In genomic region chr22:24592846-24593809, GRCh38 we compare ENCODE assay signal across 8 cellular contexts. TPM values are rescaled to one million over a fixed set of nuclear protein-coding genes. Genes with fewer than 3 reads are reported as not detected.
A peak's percentile ranks its signal among the peaks of the same experiment; 100 is the strongest.
DNase-seq lines count a peak whose midpoint lies in the region; ATAC-seq, FAIRE-seq and TF ChIP-seq lines count a peak whose summit lies in the region.

Gene LRRC75B, minus strand, starts transcription at chr22:24593073. Its CDS starts 34 bp downstream, at chr22:24593039.

- FAIRE-seq in GM12878 (lab: Jason Lieb, UNC) = no peak

- DNase-seq in BE2C (peak; percentile 94), OCI-M1 (lab: John Stamatoyannopoulos, UW) (peak; percentile 94), GM12878 (ENCODE audit: low read depth, low spot score) (no peak), hepatocyte (ENCODE audit: low spot score) (peak; percentile 93), posterior cingulate gyrus (peak; percentile 48 to 95 (median 76))

- H3K36me3 ChIP-seq in BE2C (no peaks in the 10 kb centered on the region), GM12878 (ENCODE audit: control insufficient read depth in 2 of 2, insufficient read depth in 2 of 2, low read length in 1 of 2) (no peaks in the 10 kb centered on the region), hepatocyte (replicated peaks; ENCODE audit: insufficient read depth, low read depth) (no peaks in the 10 kb centered on the region)

- POLR2A ChIA-PET in GM12878 (lab: Charles Lee) = no interaction called here

- CTCF ChIA-PET in GM12878 (lab: Yijun Ruan, JAX) = interaction anchor here (1.0 kb wide), 1 partner anchor 42 kb away, joined by 3 read pairs; no protein-coding TSS in a partner anchor

- peaks cover 9% of the 10 kb centered on the region for H3K4me1 ChIP-seq in BE2C
- no peaks in the 10 kb centered on the region for H3K4me1 ChIP-seq in GM12878 (ENCODE audit: control insufficient read depth, insufficient read depth, low read length)
- H3K4me1 ChIP-seq in hepatocyte (ENCODE audit: insufficient read depth) = peaks cover 14% of the 10 kb centered on the region

- H3K27ac ChIP-seq in GM12878 (ENCODE audit: control insufficient read depth, insufficient read depth) (no peak within 1 kb of the TSS), hepatocyte (peak within 1 kb of the TSS; percentile 86)

- WGBS in GM12878 (ENCODE audit: insufficient coverage, insufficient replicate concordance, low lambda C conversion rate, missing lambda C conversion rate) = 31% methylated on average over 41 of the region's 83 CpGs
- 28% methylated on average over 42 of the region's 83 CpGs for WGBS in hepatocyte (ENCODE audit: low lambda C conversion rate, missing lambda C conversion rate)

- no peaks in the 10 kb centered on the region for H3K27me3 ChIP-seq in BE2C
- H3K27me3 ChIP-seq in GM12878 (replicated peaks in 1 of 2; ENCODE audit: control insufficient read depth in 2 of 2, insufficient read depth in 2 of 2, low read length in 1 of 2) = no peaks in the 10 kb centered on the region
- no peaks in the 10 kb centered on the region for H3K27me3 ChIP-seq in hepatocyte

- H2AFZ ChIP-seq in GM12878 (ENCODE audit: control insufficient read depth, low read depth, low read length) (peak within 1 kb of the TSS; percentile 90), hepatocyte (peak within 1 kb of the TSS; percentile 75)

- RAD21 ChIA-PET in GM12878 (lab: Charles Lee; ENCODE audit: unreplicated experiment) = interaction anchor here (0.6 kb wide), 2 partner anchors 11 to 40 kb away, joined by 3 to 4 read pairs; no protein-coding TSS in a partner anchor

- H3K9me3 ChIP-seq in BE2C (no peaks in the 10 kb centered on the region), GM12878 (replicated peaks; ENCODE audit: control insufficient read depth, insufficient read depth, low read length) (no peaks in the 10 kb centered on the region), hepatocyte (ENCODE audit: low read depth) (no peaks in the 10 kb centered on the region)

- ATAC-seq in GM18511 (IDR thresholded peaks at IDR 0.05; ENCODE audit: unreplicated experiment) = peak; percentile 72
- ATAC-seq in HG03432 (IDR thresholded peaks at IDR 0.05; ENCODE audit: unreplicated experiment) = peak; percentile 77
- peak; percentile 93 for ATAC-seq in GM12878
- no peak for ATAC-seq in HG03175 (IDR thresholded peaks at IDR 0.05; ENCODE audit: unreplicated experiment)

- TF ChIP-seq CTCF in BE2C (IDR thresholded peaks at IDR 0.05; ENCODE audit: low read depth, low read length) (no peak), GM12878 (IDR thresholded peaks at IDR 0.05 in 2 of 3, conservative IDR thresholded peaks at IDR 0.05 in 1 of 3; ENCODE audit: control insufficient read depth in 2 of 3, extremely low read depth in 1 of 3, insufficient read depth in 1 of 3, low read depth in 3 of 3, low read length in 3 of 3) (no peak), hepatocyte (IDR thresholded peaks at IDR 0.05; ENCODE audit: poor library complexity) (no peak)

- TF ChIP-seq RAD21 in GM12878 (IDR thresholded peaks at IDR 0.05; ENCODE audit: insufficient read depth, low read depth, low read length) = no peak

- peak within 1 kb of the TSS; percentile 40 for H3K9ac ChIP-seq in GM12878 (ENCODE audit: control insufficient read depth, insufficient read depth, low read length)

- H3K79me2 ChIP-seq in GM12878 (ENCODE audit: control insufficient read depth, insufficient read depth, low read length) (no peaks in the 10 kb centered on the region), hepatocyte (peaks cover 3% of the 10 kb centered on the region)

- H4K20me1 ChIP-seq in GM12878 (ENCODE audit: control insufficient read depth, insufficient read depth) (no peaks in the 10 kb centered on the region), hepatocyte (ENCODE audit: insufficient read depth, poor library complexity, severe bottlenecking) (no peaks in the 10 kb centered on the region)

- SMC1A ChIA-PET in GM12878 (lab: Charles Lee; ENCODE audit: uncharacterized antibody, unreplicated experiment) = no interaction called here

- peak; percentile 41; the same call in 1 of the 2 replicates for TF ChIP-seq POLR2A in GM12878 (IDR thresholded peaks at IDR 0.05; ENCODE audit: low read depth, low read length)

- in situ Hi-C loops in GM12878 (cut with MboI) = no loop called here

- H3K4me2 ChIP-seq in GM12878 (ENCODE audit: control insufficient read depth, insufficient read depth) (peak within 1 kb of the TSS; percentile 77), hepatocyte (peak within 1 kb of the TSS; percentile 98)

- H3K9me2 ChIP-seq in hepatocyte (replicated peaks; ENCODE audit: insufficient read depth) = no peaks in the 10 kb centered on the region

- BruUV-seq in GM12878 (replicated peaks; lab: Mats Ljungman, UMichigan) = no TSS peak

- H3K4me3 ChIP-seq in BE2C (ENCODE audit: low read depth, low read length) (peak within 1 kb of the TSS; percentile 59), GM12878 (peak within 1 kb of the TSS; percentile 65; the same call in 1 of the 2 replicates), hepatocyte (peak within 1 kb of the TSS; percentile 92)

- intact Hi-C loops in GM12878 (cut with micrococcal nuclease; ENCODE audit: unreplicated experiment) (no loop called here), posterior cingulate gyrus (cut with DNase I) (no loop called here)

- TF ChIP-seq EP300 in GM12878 (IDR thresholded peaks at IDR 0.05; ENCODE audit: borderline replicate concordance in 1 of 2, control insufficient read depth in 1 of 2, low read depth in 2 of 2, low read length in 2 of 2) = no peak

TF ChIP-seq in GM12878, 131 proteins besides CTCF, POLR2A, EP300 and RAD21 (continues in another document):
- TF ChIP-seq RFX5 (IDR thresholded peaks at IDR 0.05; ENCODE audit: low read depth, low read length) (no peak), ATF2 (IDR thresholded peaks at IDR 0.05; ENCODE audit: low read length) (no peak), LARP7 (IDR thresholded peaks at IDR 0.05) (0 out of 2 replicates have a peak, but pooled peaks have one; percentile 40), MYC (IDR thresholded peaks at IDR 0.05; ENCODE audit: insufficient read depth, insufficient read length, insufficient replicate concordance, low read length, severe bottlenecking) (no peak), SIX5 (IDR thresholded peaks at IDR 0.05; ENCODE audit: low read depth, low read length, severe bottlenecking) (no peak), FOXM1 (IDR thresholded peaks at IDR 0.05; ENCODE audit: low read depth, low read length) (no peak), BACH1 (IDR thresholded peaks at IDR 0.05; ENCODE audit: borderline replicate concordance) (0 out of 2 replicates have a peak, but pooled peaks have one; percentile 30), E4F1 (IDR thresholded peaks at IDR 0.05; ENCODE audit: borderline replicate concordance, partially characterized antibody) (no peak), HDGF (IDR thresholded peaks at IDR 0.05) (0 out of 2 replicates have a peak, but pooled peaks have one; percentile 25), KLF5 (IDR thresholded peaks at IDR 0.05; ENCODE audit: partially characterized antibody) (no peak), CHD2 (IDR thresholded peaks at IDR 0.05; ENCODE audit: borderline replicate concordance, low read depth, low read length) (no peak), KDM1A (IDR thresholded peaks at IDR 0.05; ENCODE audit: borderline replicate concordance) (no peak)

RNA-seq across cellular contexts. Expression of gene LRRC75B, which starts in this region (rescaled TPM):
- 8.6 TPM for polyA plus RNA-seq in BE2C (2012; ENCODE audit: insufficient read depth, insufficient read length, low read depth)
- 4.9 and 5.6 TPM in 2 replicates for total RNA-seq in GM12878 (2013; cell fraction: nucleolus; rRNA removed)
- total RNA-seq in GM12878 (2014; rRNA removed) = 0.11 TPM in 2 replicates
- total RNA-seq in GM12878 (2014; rRNA removed; fragmentation: Illumina TruSeq; extraction: Trizol) = 0.09 and 0.18 TPM in 2 replicates
- total RNA-seq in GM12878 (2021) = 0.24 and 0.26 TPM in 2 replicates
- polyA plus RNA-seq in GM12878 (2011; ENCODE audit: low read depth) = 0.50 TPM
- polyA plus RNA-seq in GM12878 (2011; rRNA removed) = 0.68 and 0.98 TPM in 2 replicates
- 1.5 and 1.8 TPM in 2 replicates for polyA plus RNA-seq in GM12878 (2011; cell fraction: cytosol; rRNA removed)
- 10.7 and 12.9 TPM in 2 replicates for polyA plus RNA-seq in GM12878 (2011; cell fraction: nucleus; rRNA removed)
- 0.84 and 1.2 TPM in 2 replicates for polyA plus RNA-seq in GM12878 (2012)
- polyA plus RNA-seq in GM12878 (2014; fragmentation: Illumina TruSeq; extraction: Trizol) = 0.09 TPM in 1 of 2 replicates, not detected in the other
- not detected for polyA plus RNA-seq in GM12878 (2014; fragmentation: Nextera tagmentation; extraction: Ambion mirVana)
- polyA plus RNA-seq in GM12878 (2014; rRNA removed) = 0.56 and 0.66 TPM in 2 replicates
- polyA plus RNA-seq in GM12878 (2016; fragmentation: Nextera tagmentation; extraction: Ambion mirVana) = under 1 TPM in 1 of 2 experiments, not detected in 1; 0.10 TPM
- polyA minus RNA-seq in GM12878 (2011; rRNA and poly(A)+ RNA removed) = 0.22 and 1.1 TPM in 2 replicates
- not detected in 2 replicates for polyA minus RNA-seq in GM12878 (2011; cell fraction: cytosol; rRNA and poly(A)+ RNA removed)
- polyA minus RNA-seq in GM12878 (2011; cell fraction: nucleus; rRNA and poly(A)+ RNA removed) = 0.67 and 0.73 TPM in 2 replicates
- total RNA-seq in hepatocyte = 16.7 and 19.5 TPM in 2 replicates
- polyA plus RNA-seq in hepatocyte = 34.5 and 38.2 TPM in 2 replicates
